Comparison of ENCODE assay signal across 16 cellular contexts in the genomic region with DNA sequence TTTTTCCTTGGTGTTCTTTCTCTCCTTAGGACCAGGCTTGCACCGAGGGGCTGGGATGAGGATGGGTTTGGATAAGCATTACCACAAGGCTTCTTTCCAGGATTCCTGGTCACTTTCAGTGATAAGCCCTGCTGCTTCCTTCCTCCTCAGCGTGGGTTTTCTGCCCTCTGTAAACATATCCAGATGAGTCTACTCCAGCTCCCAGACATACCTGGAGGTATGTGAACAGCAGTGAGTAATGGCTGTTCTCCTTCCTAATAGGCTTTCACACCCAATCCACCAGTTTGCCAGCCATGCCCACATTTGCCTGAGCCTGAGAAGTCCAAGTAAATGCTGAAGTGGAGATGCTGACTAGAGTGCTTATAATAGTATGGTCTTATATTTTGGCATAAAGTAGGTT.
"Had no signal": no experiment of that assay in that cellular context is flagged by ENCODE, and none has a peak within 500 bp of the region (broad histone marks: within the 10 kb centered on the region; RNA-seq: fewer than 3 reads in every experiment).

No MANE protein-coding gene starts in this region.

- H3K27me3 ChIP-seq: cardiac muscle cell, ovary, sigmoid colon, stomach, testis, upper lobe of right lung had no signal

- H3K9me3 ChIP-seq: esophagus muscularis mucosa, ovary, sigmoid colon, stomach, testis, upper lobe of right lung had no signal

- ATAC-seq: left lobe of liver, upper lobe of right lung had no signal

- H3K36me3 ChIP-seq: cardiac muscle cell, esophagus muscularis mucosa, ovary, sigmoid colon, stomach, upper lobe of right lung had no signal

- DNase-seq: activated CD4-positive, CD25-positive, alpha-beta regulatory T cell treated with anti-CD3 and anti-CD28 coated beads, Interleukin-2, amount 50 U/mL, for 72 hours; activated naive CD8-positive, alpha-beta T cell treated with anti-CD3 and anti-CD28 coated beads, Interleukin-2, amount 10 ng/mL, durations not matched to agents 7 days and 5 days; anterior cingulate cortex; mammary epithelial cell; ovary; sigmoid colon; stimulated activated CD4-positive, alpha-beta T cell treated with anti-CD3 and anti-CD28 coated beads, Interleukin-12 subunit alpha, Interleukin-12 subunit beta, amount 100 ng/mL, for 4 hours; stimulated activated CD4-positive, alpha-beta T cell treated with anti-CD3 and anti-CD28 coated beads, Interleukin-2, amount 100 ng/mL, for 24 hours; stomach; T-helper 1 cell; T1000; testis; upper lobe of right lung had no signal

- H3K4me1 ChIP-seq: stomach, testis, upper lobe of right lung had no signal

- H3K4me3 ChIP-seq: cardiac muscle cell, esophagus muscularis mucosa, ovary, sigmoid colon, stomach, testis, upper lobe of right lung had no signal

- H3K27ac ChIP-seq: cardiac muscle cell, esophagus muscularis mucosa, ovary, sigmoid colon, stomach, testis, upper lobe of right lung had no signal
